Comparison of ENCODE assay signal across 10 cellular contexts in genomic region chr5:135993894-135994514, GRCh38. TPM values are rescaled to one million over a fixed set of nuclear protein-coding genes. Genes with fewer than 3 reads are reported as not detected.
DNase-seq lines count a peak whose midpoint lies in the region; ATAC-seq and TF ChIP-seq lines count a peak whose summit lies in the region.
"Had no signal": no experiment of that assay in that cellular context is flagged by ENCODE, and none has a peak within 500 bp of the region (broad histone marks: within the 10 kb centered on the region; RNA-seq: fewer than 3 reads in every experiment).

No MANE protein-coding gene starts in this region.

- intact Hi-C loops in body of pancreas (cut with DNase I) = no loop called here
- intact Hi-C loops in naive thymus-derived CD4-positive, alpha-beta T cell (cut with micrococcal nuclease) = no loop called here

- H3K36me3 ChIP-seq in body of pancreas (replicated peaks in 1 of 2; ENCODE audit: insufficient read depth in 1 of 2, low read depth in 2 of 2) = no peaks in the 10 kb centered on the region
- H3K36me3 ChIP-seq in naive thymus-derived CD4-positive, alpha-beta T cell (ENCODE audit: control insufficient read depth in 2 of 3, insufficient read depth in 3 of 3, low read length in 3 of 3) = no peaks in the 10 kb centered on the region

- no peaks in the 10 kb centered on the region for H3K4me1 ChIP-seq in body of pancreas
- no peaks in the 10 kb centered on the region for H3K4me1 ChIP-seq in naive thymus-derived CD4-positive, alpha-beta T cell (ENCODE audit: control insufficient read depth in 2 of 2, insufficient read depth in 2 of 2, low read length in 2 of 2)

- H3K27ac Mint-ChIP-seq in type B pancreatic cell = peak overlapping the region; percentile 29
- H3K27ac Mint-ChIP-seq in naive thymus-derived CD4-positive, alpha-beta T cell = no peak overlapping the region

- peaks cover 48% of the 10 kb centered on the region for H3K27me3 Mint-ChIP-seq in type B pancreatic cell
- peaks cover 7 to 36% (median 22%) of the 10 kb centered on the region in 5 donors for H3K27me3 Mint-ChIP-seq in naive thymus-derived CD4-positive, alpha-beta T cell

- peaks cover 3% of the 10 kb centered on the region for H3K9me3 Mint-ChIP-seq in type B pancreatic cell
- peaks cover 0 to 2% (median 0%) of the 10 kb centered on the region in 11 donors for H3K9me3 Mint-ChIP-seq in naive thymus-derived CD4-positive, alpha-beta T cell

- ATAC-seq in body of pancreas (peak; percentile 33), HG03520 (IDR thresholded peaks at IDR 0.05; ENCODE audit: unreplicated experiment) (no peak)
- ATAC-seq in naive thymus-derived CD4-positive, alpha-beta T cell = no peak

- WGBS in body of pancreas, 2 donors = 56 to 60% methylated on average over 5 of the region's 5 CpGs

- no peak for TF ChIP-seq POLR2A in body of pancreas (IDR thresholded peaks at IDR 0.05)

- POLR2A ChIA-PET in naive thymus-derived CD4-positive, alpha-beta T cell (lab: Charles Lee) = no interaction called here

- peak overlapping the region; percentile 42 for H3K4me3 Mint-ChIP-seq in type B pancreatic cell
- no peak overlapping the region for H3K4me3 Mint-ChIP-seq in naive thymus-derived CD4-positive, alpha-beta T cell

- H3K36me3 Mint-ChIP-seq in type B pancreatic cell = peaks cover 5% of the 10 kb centered on the region
- peaks cover 0 to 4% (median 0%) of the 10 kb centered on the region in 5 donors for H3K36me3 Mint-ChIP-seq in naive thymus-derived CD4-positive, alpha-beta T cell

- H3K9me3 ChIP-seq in body of pancreas = no peaks in the 10 kb centered on the region
- no peaks in the 10 kb centered on the region for H3K9me3 ChIP-seq in naive thymus-derived CD4-positive, alpha-beta T cell (ENCODE audit: control insufficient read depth in 2 of 3, low read length in 3 of 3)

- no peak overlapping the region for H3K4me3 ChIP-seq in body of pancreas
- no peak overlapping the region for H3K4me3 ChIP-seq in naive thymus-derived CD4-positive, alpha-beta T cell (ENCODE audit: low read length)

- no peaks in the 10 kb centered on the region for H3K27me3 ChIP-seq in body of pancreas
- no peaks in the 10 kb centered on the region for H3K27me3 ChIP-seq in naive thymus-derived CD4-positive, alpha-beta T cell (ENCODE audit: control insufficient read depth in 2 of 2, insufficient read depth in 2 of 2, low read length in 2 of 2)

- TF ChIP-seq CTCF in body of pancreas (IDR thresholded peaks at IDR 0.05) (no peak), type B pancreatic cell (conservative IDR thresholded peaks at IDR 0.05) (no peak)

- CTCF ChIA-PET in naive thymus-derived CD4-positive, alpha-beta T cell (lab: Charles Lee) = no interaction called here

- peaks cover 47% of the 10 kb centered on the region for H3K4me1 Mint-ChIP-seq in type B pancreatic cell (ENCODE audit: unreplicated experiment)
- no peaks in the 10 kb centered on the region for H3K4me1 Mint-ChIP-seq in naive thymus-derived CD4-positive, alpha-beta T cell

- H3K27ac ChIP-seq in body of pancreas = no peak overlapping the region
- no peak overlapping the region for H3K27ac ChIP-seq in naive thymus-derived CD4-positive, alpha-beta T cell (ENCODE audit: low read depth, low read length)

- DNase-seq in HT1080 (ENCODE audit: low read depth) (peak; percentile 83), body of pancreas (no peak), kidney glomerular epithelial cell (lab: John Stamatoyannopoulos, UW) (peak; percentile 77), type B pancreatic cell (ENCODE audit: extremely low spot score, unreplicated experiment) (no peak), activated gamma-delta T cell (lab: John Stamatoyannopoulos, UW) (no peak)
- no peak for DNase-seq in activated CD4-positive, alpha-beta T cell treated with anti-CD3 and anti-CD28 coated beads, Interleukin-2, amount 50 U/mL, for 48 hours
- DNase-seq in naive thymus-derived CD4-positive, alpha-beta T cell = no peak
- DNase-seq: KG1 had no signal

RNA-seq across cellular contexts. Expression of gene TGFBI, which starts 34.8 kb away (rescaled TPM):
- 34.9 and 56.4 TPM in 2 replicates for total RNA-seq in HT1080 (2014; rRNA removed; shearing (Covaris generic))
- polyA plus RNA-seq in HT1080 (2015; cell fraction: cytosol; rRNA removed) = 170 and 171 TPM in 2 replicates
- polyA plus RNA-seq in HT1080 (2015; cell fraction: nucleus; rRNA removed) = 147 and 174 TPM in 2 replicates
- total RNA-seq in body of pancreas = 10 to 100 TPM in 1 of 2 donors, 1 to 10 TPM in 1; 7.6 to 23.9 TPM
- total RNA-seq in type B pancreatic cell (ENCODE audit: low replicate concordance) = 71.4 and 302 TPM in 2 replicates
- 100 to 1,000 TPM in 1 of 5 experiments, 10 to 100 TPM in 3, not detected in 1; 18.1 to 167 (median 20.5) TPM for total RNA-seq in naive thymus-derived CD4-positive, alpha-beta T cell
- polyA plus RNA-seq in naive thymus-derived CD4-positive, alpha-beta T cell = under 1 TPM; 0.07 to 0.32 TPM

RNA-seq across cellular contexts. Expression of gene LECT2, which starts 39.2 kb away (rescaled TPM):
- total RNA-seq in HT1080 (2014; rRNA removed; shearing (Covaris generic)) = not detected in 2 replicates
- polyA plus RNA-seq in HT1080 (2015; cell fraction: cytosol; rRNA removed) = not detected in 2 replicates
- polyA plus RNA-seq in HT1080 (2015; cell fraction: nucleus; rRNA removed) = not detected in 2 replicates
- total RNA-seq in body of pancreas (not detected), type B pancreatic cell (ENCODE audit: low replicate concordance) (not detected in 2 replicates)
- total RNA-seq in naive thymus-derived CD4-positive, alpha-beta T cell = not detected
- polyA plus RNA-seq in naive thymus-derived CD4-positive, alpha-beta T cell = not detected
- total RNA-seq: pulmonary artery endothelial cell had no signal

Comparison
In these comparisons a context has a peak if more than half of its experiments do, and no peak if none do; other contexts are left out.
1. DNase-seq: peak in HT1080 (single experiment) and kidney glomerular epithelial cell (single experiment); none in body of pancreas (0 of 4), type B pancreatic cell (single experiment), activated CD4-positive, alpha-beta T cell treated with anti-CD3 and anti-CD28 coated beads, Interleukin-2, amount 50 U/mL, for 48 hours (0 of 2), naive thymus-derived CD4-positive, alpha-beta T cell (0 of 9) and activated gamma-delta T cell (single experiment).